23 cellular contexts compared by ENCODE assay signal in genomic region chr7:36730046-36730445, GRCh38. TPM values are rescaled to one million over a fixed set of nuclear protein-coding genes. Genes with fewer than 3 reads are reported as not detected.
A peak's percentile ranks its signal among the peaks of the same experiment; 100 is the strongest.
DNase-seq lines count a peak whose midpoint lies in the region; ATAC-seq and TF ChIP-seq lines count a peak whose summit lies in the region.
"Had no signal": no experiment of that assay in that cellular context is flagged by ENCODE, and none has a peak within 500 bp of the region (broad histone marks: within the 10 kb centered on the region; RNA-seq: fewer than 3 reads in every experiment).

No MANE protein-coding gene starts in this region.

- no peak overlapping the region for H3K4me3 Mint-ChIP-seq in activated naive CD8-positive, alpha-beta T cell treated with anti-CD3 and anti-CD28 coated beads, Interleukin-2, amount 50 U/mL, for 24 hours
- H3K4me3 Mint-ChIP-seq in activated naive CD8-positive, alpha-beta T cell treated with anti-CD3 and anti-CD28 coated beads for 36 hours = no peak overlapping the region
- H3K4me3 Mint-ChIP-seq in natural killer cell treated with Interleukin-12 subunit alpha and Interleukin-12 subunit beta and Interleukin-15 and Interleukin-18, amount 100 ng/mL, for 72 hours = no peak overlapping the region
- H3K4me3 Mint-ChIP-seq in natural killer cell = no peak overlapping the region
- no peak overlapping the region for H3K4me3 Mint-ChIP-seq in central memory CD8-positive, alpha-beta T cell
- H3K4me3 Mint-ChIP-seq in immature natural killer cell = no peak overlapping the region
- H3K4me3 Mint-ChIP-seq: B cell; CD4-positive, alpha-beta T cell; CD8-positive, alpha-beta T cell had no signal

- no peak for DNase-seq in activated naive CD8-positive, alpha-beta T cell treated with anti-CD3 and anti-CD28 coated beads, Interleukin-2, amount 50 U/mL, for 24 hours
- no peak for DNase-seq in activated naive CD8-positive, alpha-beta T cell treated with anti-CD3 and anti-CD28 coated beads for 36 hours
- DNase-seq in natural killer cell treated with Interleukin-12 subunit alpha and Interleukin-12 subunit beta and Interleukin-15 and Interleukin-18, amount 100 ng/mL, for 72 hours (ENCODE audit: low spot score) = no peak
- no peak for DNase-seq in natural killer cell
- DNase-seq in central memory CD8-positive, alpha-beta T cell (ENCODE audit: low spot score in 2 of 2) = no peak
- no peak for DNase-seq in immature natural killer cell
- no peak for DNase-seq in activated CD4-positive, CD25-positive, alpha-beta regulatory T cell treated with anti-CD3 and anti-CD28 coated beads, Interleukin-2, amount 50 U/mL, for 72 hours
- DNase-seq: AML-193; CD4-positive, alpha-beta T cell; CD8-positive, alpha-beta T cell; COR-L47; DMS 273 treated with DMSO at 0.1 percent for 48 hours; DMS153; DMS53; DMS79; DND-41; EL; GDM1 had no signal

- no peak for ATAC-seq in activated naive CD8-positive, alpha-beta T cell treated with anti-CD3 and anti-CD28 coated beads, Interleukin-2, amount 50 U/mL, for 24 hours
- ATAC-seq in natural killer cell treated with Interleukin-12 subunit alpha and Interleukin-12 subunit beta and Interleukin-15 and Interleukin-18, amount 100 ng/mL, for 72 hours = no peak
- ATAC-seq in natural killer cell = no peak
- ATAC-seq in central memory CD8-positive, alpha-beta T cell (replicated peaks; ENCODE audit: extremely low read depth, poor library complexity, severe bottlenecking) = no peak
- ATAC-seq in GM21447 (IDR thresholded peaks at IDR 0.05; ENCODE audit: unreplicated experiment) = no peak
- ATAC-seq: A549; CD8-positive, alpha-beta T cell; GM12878 had no signal

- intact Hi-C loops in natural killer cell (cut with micrococcal nuclease) = no loop called here

- no peak for TF ChIP-seq CTCF in natural killer cell (IDR thresholded peaks at IDR 0.05)

- H3K27ac Mint-ChIP-seq in activated naive CD8-positive, alpha-beta T cell treated with anti-CD3 and anti-CD28 coated beads, Interleukin-2, amount 50 U/mL, for 24 hours = peak overlapping the region; percentile 10
- H3K27ac Mint-ChIP-seq in activated naive CD8-positive, alpha-beta T cell treated with anti-CD3 and anti-CD28 coated beads for 36 hours = no peak overlapping the region
- peak overlapping the region; percentile 45 to 79 for H3K27ac Mint-ChIP-seq in natural killer cell treated with Interleukin-12 subunit alpha and Interleukin-12 subunit beta and Interleukin-15 and Interleukin-18, amount 100 ng/mL, for 72 hours
- H3K27ac Mint-ChIP-seq in natural killer cell (peak overlapping the region in 1 of 2 donors; percentile 20), immature natural killer cell (peak overlapping the region in 5 of 6 donors; percentile 12 to 72 (median 23))
- peak overlapping the region; percentile 69 for H3K27ac Mint-ChIP-seq in central memory CD8-positive, alpha-beta T cell (ENCODE audit: low read depth)
- H3K27ac Mint-ChIP-seq: B cell; CD4-positive, alpha-beta T cell; CD8-positive, alpha-beta T cell had no signal

- peaks cover 31% of the 10 kb centered on the region for H3K9me3 Mint-ChIP-seq in activated naive CD8-positive, alpha-beta T cell treated with anti-CD3 and anti-CD28 coated beads, Interleukin-2, amount 50 U/mL, for 24 hours
- peaks cover 34% of the 10 kb centered on the region for H3K9me3 Mint-ChIP-seq in activated naive CD8-positive, alpha-beta T cell treated with anti-CD3 and anti-CD28 coated beads for 36 hours
- H3K9me3 Mint-ChIP-seq in natural killer cell treated with Interleukin-12 subunit alpha and Interleukin-12 subunit beta and Interleukin-15 and Interleukin-18, amount 100 ng/mL, for 72 hours = peaks cover 16% of the 10 kb centered on the region
- H3K9me3 Mint-ChIP-seq in natural killer cell (no peaks in the 10 kb centered on the region), immature natural killer cell (no peaks in the 10 kb centered on the region)
- H3K9me3 Mint-ChIP-seq in central memory CD8-positive, alpha-beta T cell = no peaks in the 10 kb centered on the region
- H3K9me3 Mint-ChIP-seq: CD4-positive, alpha-beta T cell had no signal

- peaks cover 50% of the 10 kb centered on the region for H3K4me1 Mint-ChIP-seq in activated naive CD8-positive, alpha-beta T cell treated with anti-CD3 and anti-CD28 coated beads, Interleukin-2, amount 50 U/mL, for 24 hours
- peaks cover 45% of the 10 kb centered on the region for H3K4me1 Mint-ChIP-seq in activated naive CD8-positive, alpha-beta T cell treated with anti-CD3 and anti-CD28 coated beads for 36 hours
- H3K4me1 Mint-ChIP-seq in natural killer cell treated with Interleukin-12 subunit alpha and Interleukin-12 subunit beta and Interleukin-15 and Interleukin-18, amount 100 ng/mL, for 72 hours (ENCODE audit: low read depth in 2 of 2) = peaks cover 67 to 87% of the 10 kb centered on the region in 2 donors
- H3K4me1 Mint-ChIP-seq in natural killer cell = peaks cover 52 to 53% of the 10 kb centered on the region in 2 donors
- peaks cover 75% of the 10 kb centered on the region for H3K4me1 Mint-ChIP-seq in central memory CD8-positive, alpha-beta T cell
- H3K4me1 Mint-ChIP-seq in immature natural killer cell = peaks cover 47 to 56% of the 10 kb centered on the region in 2 donors

- peaks cover 8% of the 10 kb centered on the region for H3K36me3 Mint-ChIP-seq in activated naive CD8-positive, alpha-beta T cell treated with anti-CD3 and anti-CD28 coated beads, Interleukin-2, amount 50 U/mL, for 24 hours (ENCODE audit: low read depth)
- peaks cover 22% of the 10 kb centered on the region for H3K36me3 Mint-ChIP-seq in activated naive CD8-positive, alpha-beta T cell treated with anti-CD3 and anti-CD28 coated beads for 36 hours
- peaks cover 49% of the 10 kb centered on the region for H3K36me3 Mint-ChIP-seq in natural killer cell treated with Interleukin-12 subunit alpha and Interleukin-12 subunit beta and Interleukin-15 and Interleukin-18, amount 100 ng/mL, for 72 hours
- H3K36me3 Mint-ChIP-seq in natural killer cell = peaks cover 11% of the 10 kb centered on the region
- peaks cover 4% of the 10 kb centered on the region for H3K36me3 Mint-ChIP-seq in central memory CD8-positive, alpha-beta T cell (ENCODE audit: insufficient read depth)
- H3K36me3 Mint-ChIP-seq in immature natural killer cell = peaks cover 0 to 19% (median 4%) of the 10 kb centered on the region in 3 donors
- H3K36me3 Mint-ChIP-seq: CD8-positive, alpha-beta T cell had no signal

- no peaks in the 10 kb centered on the region for H3K27me3 Mint-ChIP-seq in activated naive CD8-positive, alpha-beta T cell treated with anti-CD3 and anti-CD28 coated beads, Interleukin-2, amount 50 U/mL, for 24 hours
- no peaks in the 10 kb centered on the region for H3K27me3 Mint-ChIP-seq in activated naive CD8-positive, alpha-beta T cell treated with anti-CD3 and anti-CD28 coated beads for 36 hours
- no peaks in the 10 kb centered on the region for H3K27me3 Mint-ChIP-seq in natural killer cell treated with Interleukin-12 subunit alpha and Interleukin-12 subunit beta and Interleukin-15 and Interleukin-18, amount 100 ng/mL, for 72 hours
- H3K27me3 Mint-ChIP-seq in natural killer cell (ENCODE audit: low read depth in 2 of 2) = no peaks in the 10 kb centered on the region
- H3K27me3 Mint-ChIP-seq in central memory CD8-positive, alpha-beta T cell = no peaks in the 10 kb centered on the region
- H3K27me3 Mint-ChIP-seq in immature natural killer cell (ENCODE audit: low read depth in 3 of 3) = peaks cover 0 to 3% (median 0%) of the 10 kb centered on the region in 3 donors
- H3K27me3 Mint-ChIP-seq: B cell; CD4-positive, alpha-beta T cell had no signal

RNA-seq across cellular contexts. Expression of gene AOAH, which starts 5.8 kb away (rescaled TPM):
- 1 to 10 TPM; 5.3 to 7.1 TPM for total RNA-seq in activated naive CD8-positive, alpha-beta T cell treated with anti-CD3 and anti-CD28 coated beads for 36 hours
- total RNA-seq in natural killer cell treated with Interleukin-12 subunit alpha and Interleukin-12 subunit beta and Interleukin-15 and Interleukin-18, amount 100 ng/mL, for 72 hours = 100 to 1,000 TPM; 108 to 136 TPM
- 100 to 1,000 TPM; 263 to 403 (median 312) TPM for total RNA-seq in natural killer cell
- polyA plus RNA-seq in immature natural killer cell = 100 to 1,000 TPM; 288 to 385 (median 331) TPM
- polyA plus RNA-seq: BJ had no signal

Comparison
In these comparisons a context has a peak if more than half of its experiments do, and no peak if none do; other contexts are left out.
1. RNA of gene AOAH, which starts 5.8 kb away (total RNA-seq): 263 to 403 TPM in natural killer cell and 108 to 136 TPM in natural killer cell treated with Interleukin-12 subunit alpha and Interleukin-12 subunit beta and Interleukin-15 and Interleukin-18, amount 100 ng/mL, for 72 hours; 5.3 to 7.1 TPM in activated naive CD8-positive, alpha-beta T cell treated with anti-CD3 and anti-CD28 coated beads for 36 hours; every median in the first group is over 10 times any median in the second.